In the genomic region with DNA sequence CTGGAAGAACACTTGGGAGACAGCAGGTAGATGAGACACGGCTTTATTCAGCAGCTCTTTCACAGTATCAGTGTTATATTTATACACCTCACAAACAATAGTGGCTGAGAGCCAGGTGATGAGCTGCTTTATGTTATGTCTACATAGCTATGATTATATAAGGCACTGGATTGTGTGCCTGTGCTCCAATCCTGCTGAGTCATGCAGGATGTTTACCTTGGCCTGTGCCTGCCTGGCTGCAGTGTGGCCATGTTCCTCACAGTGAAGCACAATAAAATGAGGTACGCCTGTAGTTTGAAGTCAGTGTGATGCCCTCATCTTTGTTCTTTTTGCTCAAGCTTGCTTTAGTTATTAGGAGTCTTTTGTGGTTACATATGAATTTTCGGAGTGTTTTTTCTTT, we compare ENCODE assay signal across 12 cellular contexts. TPM values are rescaled to one million over a fixed set of nuclear protein-coding genes. Genes with fewer than 3 reads are reported as not detected.
DNase-seq lines count a peak whose midpoint lies in the region; ATAC-seq and TF ChIP-seq lines count a peak whose summit lies in the region.
"Had no signal": no experiment of that assay in that cellular context is flagged by ENCODE, and none has a peak within 500 bp of the region (broad histone marks: within the 10 kb centered on the region; RNA-seq: fewer than 3 reads in every experiment).

No MANE protein-coding gene starts in this region.

- intact Hi-C loops in Panc1 (cut with micrococcal nuclease; ENCODE audit: unreplicated experiment), result no loop called here

- no peaks in the 10 kb centered on the region for H3K9me3 ChIP-seq in Panc1 (ENCODE audit: control insufficient read depth, insufficient read depth, low read depth, low read length)
- no peaks in the 10 kb centered on the region for H3K9me3 ChIP-seq in CD8-positive, alpha-beta memory T cell (ENCODE audit: low read length)

- in situ Hi-C loops in Panc1 (cut with HindIII; ENCODE audit: low pct_unique_long_range_greater_than_20kb, low sequenced_read_pairs), result no loop called here

- no peaks in the 10 kb centered on the region for H3K36me3 ChIP-seq in Panc1 (ENCODE audit: control insufficient read depth, insufficient read depth, low read length)
- H3K36me3 ChIP-seq in CD8-positive, alpha-beta memory T cell (ENCODE audit: insufficient read depth, low read length), result no peaks in the 10 kb centered on the region

- POLR2A ChIA-PET in Panc1 (lab: Charles Lee), result no interaction called here
- POLR2A ChIA-PET in CD8-positive, alpha-beta memory T cell (lab: Charles Lee), result no interaction called here

- H3K27me3 ChIP-seq in Panc1 (ENCODE audit: control insufficient read depth, insufficient read depth, low read length), result no peaks in the 10 kb centered on the region
- H3K27me3 ChIP-seq in CD8-positive, alpha-beta memory T cell (ENCODE audit: insufficient read depth, low read length, poor library complexity, severe bottlenecking), result no peaks in the 10 kb centered on the region

- H3K4me1 ChIP-seq in Panc1 (ENCODE audit: control insufficient read depth, insufficient read depth, low read length), result no peaks in the 10 kb centered on the region
- H3K4me1 ChIP-seq in CD8-positive, alpha-beta memory T cell (ENCODE audit: insufficient read depth, low read length), result no peaks in the 10 kb centered on the region

- H3K36me3 Mint-ChIP-seq in HFFc6 (ENCODE audit: low read depth) (no peaks in the 10 kb centered on the region), immature natural killer cell (no peaks in the 10 kb centered on the region), glutamatergic neuron (ENCODE audit: unreplicated experiment) (no peaks in the 10 kb centered on the region)
- H3K36me3 Mint-ChIP-seq in CD8-positive, alpha-beta memory T cell, result peaks cover 0 to 11% (median 1%) of the 10 kb centered on the region in 3 donors

- H3K4me3 ChIP-seq in Panc1 (ENCODE audit: low read depth in 2 of 2, low read length in 2 of 2) (no peak overlapping the region), skeletal muscle cell (ENCODE audit: low read depth, low read length) (no peak overlapping the region)
- no peak overlapping the region for H3K4me3 ChIP-seq in CD8-positive, alpha-beta memory T cell (ENCODE audit: low read length)
- H3K4me3 ChIP-seq: GM12878 had no signal

- BruUV-seq in Panc1 (replicated peaks; lab: Mats Ljungman, UMichigan), result no TSS peak

- H3K9me3 Mint-ChIP-seq in HFFc6, result no peaks in the 10 kb centered on the region
- H3K9me3 Mint-ChIP-seq in immature natural killer cell, result no peaks in the 10 kb centered on the region
- H3K9me3 Mint-ChIP-seq in CD8-positive, alpha-beta memory T cell, result peaks cover 0 to 8% (median 0%) of the 10 kb centered on the region in 5 donors
- no peaks in the 10 kb centered on the region for H3K9me3 Mint-ChIP-seq in glutamatergic neuron (ENCODE audit: unreplicated experiment)

- H3K27me3 Mint-ChIP-seq in HFFc6 (ENCODE audit: insufficient read depth) (peaks cover 5% of the 10 kb centered on the region; the same call in 1 of the 2 replicates), immature natural killer cell (ENCODE audit: low read depth in 3 of 3) (no peaks in the 10 kb centered on the region), glutamatergic neuron (ENCODE audit: unreplicated experiment) (no peaks in the 10 kb centered on the region)
- peaks cover 0 to 2% of the 10 kb centered on the region in 2 donors for H3K27me3 Mint-ChIP-seq in CD8-positive, alpha-beta memory T cell

- H3K27ac Mint-ChIP-seq in HFFc6 (no peak overlapping the region; the same call in 1 of the 2 replicates), immature natural killer cell (no peak overlapping the region), glutamatergic neuron (ENCODE audit: unreplicated experiment) (no peak overlapping the region)
- peak overlapping the region in 1 of 8 donors; percentile 9 for H3K27ac Mint-ChIP-seq in CD8-positive, alpha-beta memory T cell

- CTCF ChIA-PET in Panc1 (lab: Charles Lee), result no interaction called here
- CTCF ChIA-PET in CD8-positive, alpha-beta memory T cell (lab: Charles Lee), result no interaction called here

- peak; percentile 85 for ATAC-seq in Panc1
- ATAC-seq: activated CD4-positive, CD25-positive, alpha-beta regulatory T cell treated with anti-CD3 and anti-CD28 coated beads, Interleukin-2, amount 50 U/mL, for 24 hours; GM12878; sciatic nerve had no signal

- H3K4me1 Mint-ChIP-seq in HFFc6 (ENCODE audit: low read depth) (peaks cover 12% of the 10 kb centered on the region), immature natural killer cell (no peaks in the 10 kb centered on the region), glutamatergic neuron (ENCODE audit: low read depth, unreplicated experiment) (no peaks in the 10 kb centered on the region)
- no peaks in the 10 kb centered on the region for H3K4me1 Mint-ChIP-seq in CD8-positive, alpha-beta memory T cell

- DNase-seq in HFFc6, result peak; percentile 63
- peak; percentile 52 for DNase-seq in Panc1 (ENCODE audit: low read depth, low spot score)
- peak; percentile 42 for DNase-seq in fibroblast of gingiva (ENCODE audit: low read depth)
- peak; percentile 93 for DNase-seq in skeletal muscle cell (ENCODE audit: low read depth)
- DNase-seq in immature natural killer cell, result no peak
- no peak for DNase-seq in activated CD4-positive, alpha-beta T cell treated with anti-CD3 and anti-CD28 coated beads for 1 hour
- no peak for DNase-seq in CD8-positive, alpha-beta memory T cell
- DNase-seq in glutamatergic neuron, result no peak

- no peak overlapping the region for H3K27ac ChIP-seq in Panc1 (ENCODE audit: low read length)
- no peak overlapping the region for H3K27ac ChIP-seq in CD8-positive, alpha-beta memory T cell (ENCODE audit: low read depth, low read length)
- H3K27ac ChIP-seq: HL-60 had no signal

- H3K4me3 Mint-ChIP-seq in HFFc6 (no peak overlapping the region), immature natural killer cell (no peak overlapping the region), glutamatergic neuron (ENCODE audit: unreplicated experiment) (no peak overlapping the region)
- H3K4me3 Mint-ChIP-seq in CD8-positive, alpha-beta memory T cell, result no peak overlapping the region

- TF ChIP-seq CTCF in HFFc6 (IDR thresholded peaks at IDR 0.05), result no peak
- no peak for TF ChIP-seq CTCF in Panc1 (IDR thresholded peaks at IDR 0.05)
- TF ChIP-seq CTCF in glutamatergic neuron (IDR thresholded peaks at IDR 0.05; ENCODE audit: partially characterized antibody, unreplicated experiment), result no peak

RNA-seq across cellular contexts. Expression of a gene that starts 31.3 kb away (rescaled TPM):
- total RNA-seq in HFFc6 (2021; fragmentation: NEBNext Ultra II Directional; extraction: Animal tissue kit (Norgen Biotek cat#: 25700)), result not detected
- total RNA-seq in Panc1 (2021; ENCODE audit: unreplicated experiment) (not detected), glutamatergic neuron (ENCODE audit: unreplicated experiment) (not detected)
- polyA plus RNA-seq in Panc1 (2012; ENCODE audit: insufficient read length), result not detected
- not detected for polyA plus RNA-seq in immature natural killer cell
- 1 to 10 TPM; 2.3 to 3.1 TPM for total RNA-seq in CD8-positive, alpha-beta memory T cell
- 0.24 TPM for polyA plus RNA-seq in CD8-positive, alpha-beta memory T cell
- total RNA-seq: GM12878, sciatic nerve had no signal

Comparison
In these comparisons a context has a peak if more than half of its experiments do, and no peak if none do; other contexts are left out.
1. DNase-seq: peak in HFFc6 (single experiment), Panc1 (single experiment), fibroblast of gingiva (single experiment) and skeletal muscle cell (single experiment); none in immature natural killer cell (0 of 3), activated CD4-positive, alpha-beta T cell treated with anti-CD3 and anti-CD28 coated beads for 1 hour (single experiment), CD8-positive, alpha-beta memory T cell (0 of 5) and glutamatergic neuron (single experiment).